In the genomic region with DNA sequence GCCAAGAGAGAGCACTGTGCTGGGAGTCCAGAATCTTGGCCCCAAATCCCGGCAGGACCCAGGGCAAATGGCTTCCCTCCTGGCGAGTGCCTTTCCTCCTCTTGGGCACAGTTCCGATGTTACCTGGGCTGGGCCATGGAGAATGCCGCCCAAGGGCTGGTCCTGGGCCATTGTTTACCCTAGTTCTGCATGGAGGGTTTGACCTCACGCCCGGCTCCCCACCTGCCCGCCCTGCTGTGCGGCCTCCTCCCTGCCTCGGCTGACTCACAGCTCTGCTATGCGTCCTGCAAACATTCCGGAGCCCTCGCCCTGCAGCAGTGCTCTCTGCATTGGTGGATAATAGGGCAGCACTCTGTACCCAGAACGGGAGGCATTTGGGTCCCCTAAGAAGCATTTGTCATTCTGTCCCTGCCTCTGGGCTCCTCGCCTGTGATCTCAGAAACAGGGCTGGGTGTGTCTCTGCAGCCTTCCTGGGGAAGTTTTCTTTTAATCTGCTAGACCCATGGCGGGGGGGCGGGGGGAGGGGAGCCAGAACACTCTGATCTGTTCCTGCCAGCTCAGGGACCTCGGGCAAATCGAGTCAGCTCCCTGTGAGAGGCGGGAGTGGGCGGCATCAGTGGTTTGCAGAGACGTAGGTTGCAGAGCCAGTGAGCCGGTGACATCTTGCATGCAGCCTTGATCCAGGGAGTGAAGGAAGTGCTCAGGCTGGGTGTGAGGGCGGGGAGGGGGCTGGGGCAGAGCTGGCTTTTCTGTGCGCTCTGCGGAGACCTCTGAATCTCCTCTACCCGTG, we compare ENCODE assay signal across 1 cellular context.
TF ChIP-seq lines count a peak whose summit lies in the region.

No MANE protein-coding gene starts in this region.

TF ChIP-seq in GM12878, 131 proteins besides CTCF, POLR2A, EP300 and RAD21:
- TF ChIP-seq EGR1 (IDR thresholded peaks at IDR 0.05; ENCODE audit: borderline replicate concordance in 1 of 2, low read depth in 2 of 2, low read length in 2 of 2) = peak in 1 of 2 experiments; percentile 71; a peak in 2 of 3 replicates
- no peak for TF ChIP-seq ZBED1 (IDR thresholded peaks at IDR 0.05; ENCODE audit: borderline replicate concordance)
